Comparison of ENCODE assay signal across 16 cellular contexts in the genomic region with DNA sequence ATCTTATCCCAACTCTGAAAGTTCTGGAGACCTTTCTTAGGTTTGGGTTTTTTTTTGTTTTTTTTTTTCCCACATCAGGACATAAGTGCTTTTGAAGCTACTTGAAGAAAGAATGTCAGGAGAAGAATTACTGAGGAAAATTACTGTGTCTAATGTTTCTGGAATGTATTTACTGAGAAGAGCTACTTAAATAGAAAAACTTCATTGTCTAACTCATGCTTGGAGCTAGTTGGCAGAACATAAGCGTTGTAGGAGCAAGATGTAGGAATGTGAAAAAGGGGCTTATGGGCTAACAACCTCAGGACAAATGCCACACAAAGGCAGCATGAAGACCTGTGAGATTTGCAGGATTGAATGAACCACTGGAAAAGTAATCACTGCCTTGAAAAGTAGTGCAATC.
DNase-seq lines count a peak whose midpoint lies in the region; ATAC-seq lines count a peak whose summit lies in the region.
"Had no signal": no experiment of that assay in that cellular context is flagged by ENCODE, and none has a peak within 500 bp of the region (broad histone marks: within the 10 kb centered on the region; RNA-seq: fewer than 3 reads in every experiment).

No MANE protein-coding gene starts in this region.

- H3K27me3 ChIP-seq in SJSA1 (replicated peaks), result no peaks in the 10 kb centered on the region
- H3K27me3 ChIP-seq: BE2C had no signal

- H3K4me1 ChIP-seq in SJSA1 (replicated peaks), result peaks cover 30% of the 10 kb centered on the region
- H3K4me1 ChIP-seq: BE2C had no signal

- H3K9me3 ChIP-seq in SJSA1 (replicated peaks), result no peaks in the 10 kb centered on the region
- H3K9me3 ChIP-seq: BE2C had no signal

- H3K27ac ChIP-seq in SJSA1, result peak overlapping the region; percentile 78
- H3K27ac ChIP-seq: PC-9 had no signal

- ATAC-seq in HG03571 (IDR thresholded peaks at IDR 0.05; ENCODE audit: unreplicated experiment), result no peak
- ATAC-seq in Right ventricle myocardium superior (ENCODE audit: poor library complexity), result no peak
- ATAC-seq: CD8-positive, alpha-beta T cell had no signal

- peak; percentile 76 for DNase-seq in EH (ENCODE audit: low read depth)
- DNase-seq in SJSA1 (ENCODE audit: low read depth in 1 of 2, low spot score in 2 of 2), result peak in 1 of 2 experiments; percentile 60
- DNase-seq in fibroblast of gingiva (ENCODE audit: low read depth), result peak; percentile 13
- DNase-seq in renal cortical epithelial cell (ENCODE audit: low read depth), result peak; percentile 73
- DNase-seq in NCI-H226, result no peak
- no peak for DNase-seq in stimulated activated naive CD4-positive, alpha-beta T cell (lab: John Stamatoyannopoulos, UW)
- DNase-seq in Right ventricle myocardium superior, result no peak
- DNase-seq: BE2C; CD8-positive, alpha-beta T cell; H9; MV-4-11; NCI-H1436; NCI-H2081; NCI-H446; PC-9 had no signal

- intact Hi-C loops in Right ventricle myocardium superior (cut with DNase I), result no loop called here

- no peaks in the 10 kb centered on the region for H3K36me3 ChIP-seq in SJSA1
- H3K36me3 ChIP-seq: BE2C had no signal

- no peak overlapping the region for H3K4me3 ChIP-seq in SJSA1
- H3K4me3 ChIP-seq: PC-9 had no signal

Comparison
In these comparisons a context has a peak if more than half of its experiments do, and no peak if none do; other contexts are left out.
1. DNase-seq: peak in EH (single experiment), fibroblast of gingiva (single experiment) and renal cortical epithelial cell (single experiment); none in NCI-H226 (single experiment), stimulated activated naive CD4-positive, alpha-beta T cell (0 of 6) and Right ventricle myocardium superior (single experiment).